23 cellular contexts compared by ENCODE assay signal in the genomic region with DNA sequence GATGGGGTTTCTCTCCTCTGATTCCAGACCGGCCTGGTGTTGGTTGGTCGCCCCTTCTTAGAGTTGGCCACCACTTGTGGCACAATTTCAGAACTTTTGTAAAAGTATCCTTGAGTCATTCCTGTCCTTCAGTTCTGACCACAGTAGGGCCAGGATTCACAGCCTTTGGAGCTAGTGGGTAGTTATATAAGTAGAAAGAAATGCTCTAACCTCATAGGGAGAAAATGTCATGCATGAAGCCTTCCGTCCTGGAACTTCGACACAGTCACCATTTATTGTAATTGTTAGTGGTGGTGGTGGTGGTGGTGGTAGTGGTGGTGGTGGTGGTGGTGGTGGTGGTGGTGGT.
DNase-seq lines count a peak whose midpoint lies in the region; ATAC-seq and TF ChIP-seq lines count a peak whose summit lies in the region.
"Had no signal": no experiment of that assay in that cellular context is flagged by ENCODE, and none has a peak within 500 bp of the region (broad histone marks: within the 10 kb centered on the region; RNA-seq: fewer than 3 reads in every experiment).

No MANE protein-coding gene starts in this region.

- TF ChIP-seq CTCF in left ventricle myocardium inferior (IDR thresholded peaks at IDR 0.05; ENCODE audit: borderline replicate concordance) (no peak), thoracic aorta (IDR thresholded peaks at IDR 0.05) (no peak), mesothelial cell of epicardium (IDR thresholded peaks at IDR 0.05; ENCODE audit: unreplicated experiment) (no peak)

- H3K27me3 ChIP-seq in left ventricle myocardium inferior (ENCODE audit: low read depth) (no peaks in the 10 kb centered on the region), thoracic aorta (replicated peaks; ENCODE audit: insufficient read depth) (no peaks in the 10 kb centered on the region)
- H3K27me3 ChIP-seq: body of pancreas had no signal

- H3K9me3 ChIP-seq in left ventricle myocardium inferior (replicated peaks), result no peaks in the 10 kb centered on the region
- H3K9me3 ChIP-seq in KOPT-K1 (ENCODE audit: insufficient read depth, low read length, poor library complexity, severe bottlenecking), result no peaks in the 10 kb centered on the region
- H3K9me3 ChIP-seq in thoracic aorta, result no peaks in the 10 kb centered on the region
- H3K9me3 ChIP-seq: body of pancreas had no signal

- no peaks in the 10 kb centered on the region for H3K9me3 Mint-ChIP-seq in mesothelial cell of epicardium
- H3K9me3 Mint-ChIP-seq: activated naive CD8-positive, alpha-beta T cell treated with anti-CD3 and anti-CD28 coated beads for 36 hours; naive B cell; stimulated activated memory B cell treated with anti-CD40 and anti-IgM and Interleukin-4, amounts not matched to agents 10 μg/mL and 1 μg/mL and 100 μg/mL, for 72 hours; T-cell had no signal

- intact Hi-C loops in left ventricle myocardium inferior (cut with micrococcal nuclease), result loop anchor here (10.0 kb wide), 1 partner anchor 348 kb away; no protein-coding TSS in a partner anchor
- intact Hi-C loops in Right ventricle myocardium superior (cut with DNase I), result loop anchor here (5.0 to 10.0 kb wide), 3 partner anchors 65 to 350 kb away; partner anchors contain the start of gene EPAS1

- peaks cover 3% of the 10 kb centered on the region for H3K36me3 Mint-ChIP-seq in mesothelial cell of epicardium
- H3K36me3 Mint-ChIP-seq: naive B cell; stimulated activated memory B cell treated with anti-CD40 and anti-IgM and Interleukin-4, amounts not matched to agents 10 μg/mL and 1 μg/mL and 100 μg/mL, for 72 hours; T-cell had no signal

- H3K4me3 Mint-ChIP-seq in mesothelial cell of epicardium, result no peak overlapping the region
- H3K4me3 Mint-ChIP-seq: activated naive CD8-positive, alpha-beta T cell treated with anti-CD3 and anti-CD28 coated beads for 36 hours; naive B cell; stimulated activated memory B cell treated with anti-CD40 and anti-IgM and Interleukin-4, amounts not matched to agents 10 μg/mL and 1 μg/mL and 100 μg/mL, for 72 hours; T-cell had no signal

- H3K36me3 ChIP-seq in left ventricle myocardium inferior (peaks cover 81% of the 10 kb centered on the region), KOPT-K1 (ENCODE audit: insufficient read depth, low read length) (no peaks in the 10 kb centered on the region; the same call in 1 of the 2 replicates), thoracic aorta (peaks cover 38% of the 10 kb centered on the region)

- peak overlapping the region; percentile 40 for H3K27ac ChIP-seq in left ventricle myocardium inferior (replicated peaks)
- peak overlapping the region; percentile 44 for H3K27ac ChIP-seq in KOPT-K1 (ENCODE audit: low read depth, low read length, poor library complexity, severe bottlenecking)
- H3K27ac ChIP-seq in thoracic aorta, result peak overlapping the region; percentile 3 to 36
- H3K27ac ChIP-seq: body of pancreas had no signal

- H3K4me3 ChIP-seq in left ventricle myocardium inferior (no peak overlapping the region), thoracic aorta (no peak overlapping the region)
- H3K4me3 ChIP-seq: body of pancreas had no signal

- peaks cover 89% of the 10 kb centered on the region for H3K4me1 ChIP-seq in left ventricle myocardium inferior
- peaks cover 5 to 40% of the 10 kb centered on the region in 2 donors for H3K4me1 ChIP-seq in thoracic aorta (ENCODE audit: control insufficient read depth in 1 of 2, low read depth in 2 of 2)
- H3K4me1 ChIP-seq: body of pancreas had no signal

- no peak for ATAC-seq in Right ventricle myocardium superior (ENCODE audit: poor library complexity)
- ATAC-seq in thoracic aorta (ENCODE audit: insufficient number of reproducible peaks, low FRiP score, low read depth), result no peak
- no peak for ATAC-seq in GM18873 (IDR thresholded peaks at IDR 0.05; ENCODE audit: low FRiP score, unreplicated experiment)
- ATAC-seq: body of pancreas; Panc1; stimulated activated memory B cell treated with anti-CD40 and anti-IgM and Interleukin-4, amounts not matched to agents 10 μg/mL and 1 μg/mL and 100 μg/mL, for 72 hours; T-cell had no signal

- no peak overlapping the region for H3K27ac Mint-ChIP-seq in mesothelial cell of epicardium
- H3K27ac Mint-ChIP-seq: activated naive CD8-positive, alpha-beta T cell treated with anti-CD3 and anti-CD28 coated beads for 36 hours; stimulated activated memory B cell treated with anti-CD40 and anti-IgM and Interleukin-4, amounts not matched to agents 10 μg/mL and 1 μg/mL and 100 μg/mL, for 72 hours; T-cell had no signal

- H3K4me1 Mint-ChIP-seq in mesothelial cell of epicardium, result peaks cover 2% of the 10 kb centered on the region

- no peaks in the 10 kb centered on the region for H3K27me3 Mint-ChIP-seq in mesothelial cell of epicardium (ENCODE audit: low read depth)
- H3K27me3 Mint-ChIP-seq: activated naive CD8-positive, alpha-beta T cell treated with anti-CD3 and anti-CD28 coated beads for 36 hours; naive B cell; stimulated activated memory B cell treated with anti-CD40 and anti-IgM and Interleukin-4, amounts not matched to agents 10 μg/mL and 1 μg/mL and 100 μg/mL, for 72 hours; T-cell had no signal

- no peak for DNase-seq in left ventricle myocardium inferior
- no peak for DNase-seq in Right ventricle myocardium superior
- peak; percentile 36 for DNase-seq in fibroblast of peridontal ligament (ENCODE audit: extremely low read depth)
- no peak for DNase-seq in thoracic aorta (ENCODE audit: low spot score)
- DNase-seq in D341Med (ENCODE audit: low spot score), result no peak
- no peak for DNase-seq in mesothelial cell of epicardium (ENCODE audit: low spot score in 2 of 2, unreplicated experiment in 2 of 2)
- DNase-seq: activated CD4-positive, CD25-positive, alpha-beta regulatory T cell treated with anti-CD3 and anti-CD28 coated beads, Interleukin-2, amount 50 U/mL, for 72 hours; activated naive CD8-positive, alpha-beta T cell treated with anti-CD3 and anti-CD28 coated beads for 36 hours; body of pancreas; cerebellar nuclear complex; GOT3; KG1; naive B cell; NCI-H146; NCI-H524 treated with DMSO at 0.1 percent for 48 hours; SIG-M5; small intestine; stimulated activated CD4-positive, alpha-beta T cell treated with anti-CD3 and anti-CD28 coated beads, Interleukin-2, amount 100 ng/mL, for 48 hours; T-cell had no signal
